Comparison of ENCODE assay signal across 8 cellular contexts in the genomic region with DNA sequence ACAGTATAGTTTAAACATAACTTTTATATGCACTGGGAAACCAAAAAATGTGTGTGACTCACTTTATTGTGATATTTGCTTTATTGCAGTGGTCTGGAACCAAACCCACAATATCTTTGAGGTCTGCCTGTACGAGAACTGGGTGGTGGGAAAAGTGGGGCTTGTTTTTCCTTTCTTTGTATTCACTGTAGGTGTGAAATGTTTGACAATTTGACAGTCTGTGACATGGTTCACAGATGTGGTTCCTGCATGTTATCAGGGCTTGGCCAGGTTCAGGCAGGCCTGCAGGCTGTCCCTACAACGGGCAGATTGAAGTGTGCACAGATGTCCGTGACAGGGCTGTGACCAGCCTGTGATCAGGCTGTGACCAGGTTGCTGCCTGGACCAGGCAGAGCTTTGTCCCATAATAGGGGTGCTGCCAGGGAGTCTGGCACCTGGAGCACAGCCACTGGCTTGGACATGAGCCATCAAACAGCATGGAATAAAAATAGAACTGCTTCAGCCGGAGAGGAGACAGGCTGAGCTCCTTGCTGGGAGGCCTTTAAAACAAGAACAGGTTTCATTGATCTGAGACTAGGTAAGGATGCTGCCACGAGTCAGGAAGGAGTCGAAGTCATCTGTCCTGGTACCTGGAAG.
DNase-seq lines count a peak whose midpoint lies in the region; ATAC-seq lines count a peak whose summit lies in the region.

No MANE protein-coding gene starts in this region.

- no peak overlapping the region for H4K5ac ChIP-seq in mesendoderm (ENCODE audit: low read length)

- H2BK120ac ChIP-seq in mesendoderm (ENCODE audit: low read depth, low read length): no peak overlapping the region

- no CpG with 5 or more reads among the region's 6 CpGs for WGBS in mesendoderm (ENCODE audit: extremely low coverage, insufficient coverage, low lambda C conversion rate)

- no peak overlapping the region for H3K4ac ChIP-seq in mesendoderm (ENCODE audit: low read depth, low read length)

- no peak overlapping the region for H2BK15ac ChIP-seq in mesendoderm (replicated peaks; ENCODE audit: low read depth)

- no peaks in the 10 kb centered on the region for H3K79me1 ChIP-seq in mesendoderm (ENCODE audit: low read length)

- H3K4me1 ChIP-seq in mesendoderm (ENCODE audit: control insufficient read depth, low read depth, low read length): no peaks in the 10 kb centered on the region

- H3K27ac ChIP-seq in angular gyrus (ENCODE audit: low read depth, low read length): peak overlapping the region; percentile 3
- H3K27ac ChIP-seq in mesendoderm (ENCODE audit: low read depth, low read length): no peak overlapping the region

- DNase-seq in COR-L47 (lab: John Stamatoyannopoulos, UW): peak; percentile 89
- DNase-seq in NCI-H2081 treated with DMSO at 0.1 percent for 48 hours (lab: John Stamatoyannopoulos, UW): peak; percentile 39
- no peak for DNase-seq in mesendoderm
- no peak for DNase-seq in stimulated activated CD4-positive, alpha-beta T cell treated with anti-CD3 and anti-CD28 coated beads, Interleukin-4, amount 100 ng/mL, for 1 hour
- no peak for DNase-seq in GM19240 (ENCODE audit: insufficient read length, low spot score)

- H3K4me2 ChIP-seq in mesendoderm (ENCODE audit: low read length): no peak overlapping the region

- H3K56ac ChIP-seq in mesendoderm (ENCODE audit: low read length): peak overlapping the region; percentile 12

- H3K27me3 ChIP-seq in mesendoderm (ENCODE audit: insufficient read depth, low read length, poor library complexity): no peaks in the 10 kb centered on the region

- H2AK5ac ChIP-seq in mesendoderm (ENCODE audit: low read length): no peak overlapping the region

- no peak overlapping the region for H3K23ac ChIP-seq in mesendoderm (ENCODE audit: low read length)

- H3K79me2 ChIP-seq in mesendoderm (ENCODE audit: control insufficient read depth, insufficient read depth, low read length): no peaks in the 10 kb centered on the region

- no peak overlapping the region for H2BK5ac ChIP-seq in mesendoderm (ENCODE audit: low read length)

- ATAC-seq in GM21825 (IDR thresholded peaks at IDR 0.05; ENCODE audit: unreplicated experiment) (no peak), GM19455 (IDR thresholded peaks at IDR 0.05; ENCODE audit: unreplicated experiment) (no peak)

- H3K4me3 ChIP-seq in mesendoderm (ENCODE audit: low read length): no peak overlapping the region

- no peak overlapping the region for H4K8ac ChIP-seq in mesendoderm (ENCODE audit: low read depth, low read length)

- H3K36me3 ChIP-seq in mesendoderm (ENCODE audit: control insufficient read depth, insufficient read depth, low read length): no peaks in the 10 kb centered on the region

- H3K18ac ChIP-seq in mesendoderm (ENCODE audit: low read length): no peak overlapping the region

- H3K9ac ChIP-seq in mesendoderm (ENCODE audit: low read length): no peak overlapping the region

Comparison
In these comparisons a context has a peak if more than half of its experiments do, and no peak if none do; other contexts are left out.
1. DNase-seq: peak in COR-L47 (single experiment) and NCI-H2081 treated with DMSO at 0.1 percent for 48 hours (single experiment); none in mesendoderm (single experiment), stimulated activated CD4-positive, alpha-beta T cell treated with anti-CD3 and anti-CD28 coated beads, Interleukin-4, amount 100 ng/mL, for 1 hour (single experiment) and GM19240 (single experiment).